In the genomic region with DNA sequence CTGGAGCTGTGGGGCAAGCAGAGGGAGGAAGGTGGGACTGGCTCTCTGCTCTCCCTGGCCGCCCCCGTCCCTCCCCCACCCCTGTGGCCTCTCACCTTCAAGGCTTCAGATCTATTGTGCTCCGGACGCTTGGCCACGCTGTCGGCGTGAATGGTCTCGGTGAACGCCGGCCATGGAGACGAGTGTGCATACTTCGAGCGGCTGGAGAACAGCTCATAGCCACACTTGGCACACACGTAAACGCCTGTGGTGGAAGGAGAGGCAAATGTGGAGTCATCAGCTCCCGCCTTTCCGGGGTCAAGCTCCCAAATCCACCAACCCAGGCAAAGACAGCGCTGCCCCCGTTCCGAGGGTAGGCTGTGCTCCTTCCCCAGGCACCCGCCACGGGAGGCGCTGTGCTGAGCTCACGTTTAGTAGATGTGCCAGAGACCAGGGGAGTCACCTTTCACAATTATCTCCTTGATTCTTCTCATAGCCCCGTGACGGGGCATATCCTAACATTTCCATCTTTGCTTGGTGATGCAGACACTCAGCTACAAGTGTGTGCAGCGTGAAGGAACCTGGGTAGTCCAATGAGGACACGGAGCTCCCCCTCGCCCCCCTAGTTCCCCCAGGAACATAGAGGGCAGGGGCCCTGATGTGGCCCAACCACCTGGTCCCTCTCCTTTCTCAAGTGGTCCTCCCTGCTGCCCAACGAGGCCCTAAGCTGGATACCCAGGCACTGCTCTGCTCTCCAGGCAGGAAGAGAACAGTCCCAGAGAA, we compare ENCODE assay signal across 9 cellular contexts. TPM values are rescaled to one million over a fixed set of nuclear protein-coding genes. Genes with fewer than 3 reads are reported as not detected.
A peak's percentile ranks its signal among the peaks of the same experiment; 100 is the strongest.
DNase-seq lines count a peak whose midpoint lies in the region; ATAC-seq and TF ChIP-seq lines count a peak whose summit lies in the region.
"Had no signal": no experiment of that assay in that cellular context is flagged by ENCODE, and none has a peak within 500 bp of the region (broad histone marks: within the 10 kb centered on the region; RNA-seq: fewer than 3 reads in every experiment).

No MANE protein-coding gene starts in this region.

- H3K36me3 Mint-ChIP-seq in CD8-positive, alpha-beta T cell = peaks cover 16% of the 10 kb centered on the region
- peaks cover 13% of the 10 kb centered on the region for H3K36me3 Mint-ChIP-seq in nephron (ENCODE audit: low read depth)

- H3K4me1 Mint-ChIP-seq in CD8-positive, alpha-beta T cell (ENCODE audit: low read depth) = peaks cover 11% of the 10 kb centered on the region
- peaks cover 6% of the 10 kb centered on the region for H3K4me1 Mint-ChIP-seq in nephron

- no peak for ATAC-seq in CD8-positive, alpha-beta T cell
- ATAC-seq in HG03342 (IDR thresholded peaks at IDR 0.05; ENCODE audit: unreplicated experiment) = no peak
- no peak for ATAC-seq in HG02884 (IDR thresholded peaks at IDR 0.05; ENCODE audit: unreplicated experiment)

- H3K36me3 ChIP-seq in CD8-positive, alpha-beta T cell (ENCODE audit: insufficient read depth, low read length) = no peaks in the 10 kb centered on the region
- H3K36me3 ChIP-seq in MG63 = peaks cover 40% of the 10 kb centered on the region

- no peak for DNase-seq in CD8-positive, alpha-beta T cell
- DNase-seq in MG63 (peak; percentile 97), cerebellar cortex (ENCODE audit: low spot score) (peak; percentile 30), NCI-H1105 treated with DMSO at 0.1 percent for 48 hours (lab: John Stamatoyannopoulos, UW) (no peak), foreskin melanocyte (no peak)
- DNase-seq: NCI-H226 had no signal

- no peak overlapping the region for H3K27ac Mint-ChIP-seq in CD8-positive, alpha-beta T cell
- peak overlapping the region; percentile 13 to 82 (median 72) for H3K27ac Mint-ChIP-seq in nephron

- H3K27ac ChIP-seq in CD8-positive, alpha-beta T cell (ENCODE audit: low read depth, low read length) = no peak overlapping the region

- no peaks in the 10 kb centered on the region for H3K27me3 Mint-ChIP-seq in CD8-positive, alpha-beta T cell (ENCODE audit: low read depth)
- H3K27me3 Mint-ChIP-seq in nephron (ENCODE audit: low read depth) = no peaks in the 10 kb centered on the region

- POLR2A ChIA-PET in CD8-positive, alpha-beta T cell (lab: Charles Lee) = no interaction called here

- H3K9me3 ChIP-seq in CD8-positive, alpha-beta T cell (ENCODE audit: low read length) = no peaks in the 10 kb centered on the region
- no peaks in the 10 kb centered on the region for H3K9me3 ChIP-seq in MG63

- H3K27me3 ChIP-seq in CD8-positive, alpha-beta T cell (ENCODE audit: insufficient read depth, low read length) = no peaks in the 10 kb centered on the region
- no peaks in the 10 kb centered on the region for H3K27me3 ChIP-seq in MG63

- H3K9me3 Mint-ChIP-seq in CD8-positive, alpha-beta T cell = no peaks in the 10 kb centered on the region
- no peaks in the 10 kb centered on the region for H3K9me3 Mint-ChIP-seq in nephron

- H3K4me3 Mint-ChIP-seq in CD8-positive, alpha-beta T cell = peak overlapping the region; percentile 85
- H3K4me3 Mint-ChIP-seq in nephron = peak overlapping the region; percentile 85 to 93 (median 88)

- no peak for TF ChIP-seq CTCF in CD8-positive, alpha-beta T cell (IDR thresholded peaks at IDR 0.05)
- TF ChIP-seq CTCF in nephron (IDR thresholded peaks at IDR 0.05; ENCODE audit: unreplicated experiment in 3 of 3) = peak; percentile 20 to 45 (median 31)

- CTCF ChIA-PET in CD8-positive, alpha-beta T cell (lab: Charles Lee) = interaction anchor here (1.0 to 2.3 kb wide), 5 partner anchors 11 to 212 kb away, joined by 3 to 7 read pairs (median 3); no protein-coding TSS in a partner anchor

- H3K4me3 ChIP-seq in CD8-positive, alpha-beta T cell (ENCODE audit: low read depth, low read length) = no peak overlapping the region
- H3K4me3 ChIP-seq in MG63 = peak overlapping the region; percentile 86

- H3K4me1 ChIP-seq in CD8-positive, alpha-beta T cell (ENCODE audit: insufficient read depth, low read length) = peaks cover 13% of the 10 kb centered on the region

- intact Hi-C loops in CD8-positive, alpha-beta T cell (cut with DNase I, micrococcal nuclease) = loop anchor here (5.0 to 10.0 kb wide), 3 partner anchors 159 to 527 kb away; a partner anchor contains a TSS

RNA-seq across cellular contexts. Expression of a gene that starts 1.7 kb away (rescaled TPM):
- 1 to 10 TPM; 1.9 to 3.0 TPM for total RNA-seq in CD8-positive, alpha-beta T cell
- 99.5 and 116 TPM in 2 replicates for total RNA-seq in MG63 (2014; rRNA removed; shearing (Covaris generic); ENCODE audit: low replicate concordance)

RNA-seq across cellular contexts. Expression of a gene that starts 13.1 kb away (rescaled TPM):
- not detected for total RNA-seq in CD8-positive, alpha-beta T cell
- total RNA-seq in MG63 (2014; rRNA removed; shearing (Covaris generic); ENCODE audit: low replicate concordance) = not detected in 2 replicates

RNA-seq across cellular contexts. Expression of a gene that starts 18.0 kb away (rescaled TPM):
- 10 to 100 TPM; 36.2 to 38.4 TPM for total RNA-seq in CD8-positive, alpha-beta T cell
- 406 and 819 TPM in 2 replicates for total RNA-seq in MG63 (2014; rRNA removed; shearing (Covaris generic); ENCODE audit: low replicate concordance)

RNA-seq across cellular contexts. Expression of a gene that starts 23.1 kb away (rescaled TPM):
- total RNA-seq in CD8-positive, alpha-beta T cell = not detected
- not detected in 2 replicates for total RNA-seq in MG63 (2014; rRNA removed; shearing (Covaris generic); ENCODE audit: low replicate concordance)

RNA-seq across cellular contexts. Expression of a gene that starts 23.3 kb away (rescaled TPM):
- 1,000 to 10,000 TPM; 4,060 to 4,094 TPM for total RNA-seq in CD8-positive, alpha-beta T cell
- 8,634 and 16,603 TPM in 2 replicates for total RNA-seq in MG63 (2014; rRNA removed; shearing (Covaris generic); ENCODE audit: low replicate concordance)

Comparison
In these comparisons a context has a peak if more than half of its experiments do, and no peak if none do; other contexts are left out.
1. DNase-seq: peak in MG63 (single experiment) and cerebellar cortex (single experiment); none in CD8-positive, alpha-beta T cell (0 of 7), NCI-H1105 treated with DMSO at 0.1 percent for 48 hours (single experiment) and foreskin melanocyte (single experiment).
2. RNA of a gene that starts 1.7 kb away (total RNA-seq): 99.5 to 116 TPM in MG63; 1.9 to 3.0 TPM in CD8-positive, alpha-beta T cell; every median in the first group is over 10 times any median in the second.
3. RNA of a gene that starts 18.0 kb away (total RNA-seq): 406 to 819 TPM in MG63; 36.2 to 38.4 TPM in CD8-positive, alpha-beta T cell; every median in the first group is over 10 times any median in the second.